In the genomic region with DNA sequence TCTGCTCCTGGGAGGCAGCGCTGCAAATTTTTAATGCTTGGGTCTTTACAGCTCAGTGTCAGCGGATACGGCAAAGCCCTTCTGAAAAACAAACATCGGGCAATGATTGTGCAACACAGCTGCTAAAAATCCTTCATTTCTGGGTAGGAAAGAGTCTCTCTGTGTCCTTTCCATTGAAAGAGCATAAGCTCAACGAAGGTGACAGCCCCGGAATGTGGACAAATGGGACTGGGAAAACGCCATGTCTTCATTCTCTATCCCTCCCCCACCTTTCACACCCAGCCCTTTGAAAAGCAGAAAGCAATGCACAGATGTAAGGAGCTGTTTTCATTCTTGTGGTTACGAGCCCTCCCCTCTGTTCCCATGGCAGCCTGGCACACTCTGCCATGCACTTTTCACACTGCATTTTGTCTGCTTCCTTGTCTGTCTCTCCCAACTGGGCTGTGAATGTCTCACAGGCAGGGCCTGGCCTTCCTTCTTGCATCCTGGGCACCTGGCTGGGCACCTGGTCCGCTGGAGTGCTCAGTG, we compare ENCODE assay signal across 8 cellular contexts. TPM values are rescaled to one million over a fixed set of nuclear protein-coding genes. Genes with fewer than 3 reads are reported as not detected.
DNase-seq lines count a peak whose midpoint lies in the region; ATAC-seq and TF ChIP-seq lines count a peak whose summit lies in the region.

No MANE protein-coding gene starts in this region.

- intact Hi-C loops in ascending aorta (cut with DNase I): no loop called here

- peaks cover 0 to 3% of the 10 kb centered on the region in 2 donors for H3K27me3 Mint-ChIP-seq in T-cell

- H3K27me3 ChIP-seq in kidney epithelial cell (ENCODE audit: control insufficient read depth, insufficient read depth, low read length) (no peaks in the 10 kb centered on the region), ascending aorta (no peaks in the 10 kb centered on the region)

- ATAC-seq in T-cell (replicated peaks in 1 of 4): peak; percentile 68 to 86 (median 76)
- ATAC-seq in GM21737 (IDR thresholded peaks at IDR 0.05; ENCODE audit: unreplicated experiment): no peak
- no peak for ATAC-seq in GM18873 (IDR thresholded peaks at IDR 0.05; ENCODE audit: low FRiP score, unreplicated experiment)

- no peaks in the 10 kb centered on the region for H3K9me3 Mint-ChIP-seq in T-cell

- no peaks in the 10 kb centered on the region for H3K36me3 Mint-ChIP-seq in T-cell

- H3K36me3 ChIP-seq in kidney epithelial cell (ENCODE audit: control insufficient read depth, insufficient read depth, low read length) (no peaks in the 10 kb centered on the region), ascending aorta (no peaks in the 10 kb centered on the region)

- no peak for TF ChIP-seq CTCF in kidney epithelial cell (IDR thresholded peaks at IDR 0.05; ENCODE audit: insufficient read depth, low read length, poor library complexity, severe bottlenecking)
- no peak for TF ChIP-seq CTCF in ascending aorta (IDR thresholded peaks at IDR 0.05)

- peak overlapping the region; percentile 72 to 85 for H3K27ac Mint-ChIP-seq in T-cell

- DNase-seq in AG08396 (ENCODE audit: low spot score) (peak; percentile 72), HuH-7 (ENCODE audit: low spot score) (peak; percentile 57), T-cell (peak in 27 of 34 experiments; percentile 7 to 49 (median 27)), kidney epithelial cell (ENCODE audit: low read depth) (peak; percentile 72), ascending aorta (ENCODE audit: low spot score in 2 of 2) (no peak)
- DNase-seq in activated CD8-positive, alpha-beta memory T cell treated with anti-CD3 and anti-CD28 coated beads for 24 hours: no peak

- H3K4me1 ChIP-seq in ascending aorta: no peaks in the 10 kb centered on the region

- POLR2A ChIA-PET in T-cell (lab: Charles Lee): interaction anchor here in 1 of 2 donors (0.5 to 0.7 kb wide), 3 partner anchors 65 to 300 kb away, joined by 3 to 7 read pairs (median 3); no protein-coding TSS in a partner anchor

- peaks cover 43 to 56% (median 46%) of the 10 kb centered on the region in 3 donors for H3K4me1 Mint-ChIP-seq in T-cell

- no peak overlapping the region for H3K27ac ChIP-seq in ascending aorta

- no peak overlapping the region for H3K4me3 ChIP-seq in kidney epithelial cell (ENCODE audit: low read depth, low read length)
- H3K4me3 ChIP-seq in ascending aorta: no peak overlapping the region

- H3K9me3 ChIP-seq in ascending aorta: no peaks in the 10 kb centered on the region

- H3K4me3 Mint-ChIP-seq in T-cell: peak overlapping the region; percentile 65 to 78 (median 69)

- CTCF ChIA-PET in T-cell (lab: Charles Lee): interaction anchor here in 1 of 2 donors (0.7 kb wide), 2 partner anchors 9 to 480 kb away, joined by 3 read pairs; no protein-coding TSS in a partner anchor

RNA-seq across cellular contexts. Expression of a gene that starts 16.1 kb away (rescaled TPM):
- total RNA-seq in T-cell (10 to 100 TPM in 3 of 5 donors, 1 to 10 TPM in 2; 3.3 to 18.4 (median 16.1) TPM), kidney epithelial cell (12.0 and 14.7 TPM in 2 replicates), ascending aorta (not detected)

Comparison
In these comparisons a context has a peak if more than half of its experiments do, and no peak if none do; other contexts are left out.
1. DNase-seq: peak in AG08396 (single experiment), HuH-7 (single experiment), T-cell (27 of 34) and kidney epithelial cell (single experiment); none in activated CD8-positive, alpha-beta memory T cell treated with anti-CD3 and anti-CD28 coated beads for 24 hours (single experiment) and ascending aorta (0 of 2).
2. ATAC-seq: peak in T-cell (4 of 4); none in GM21737 (single experiment) and GM18873 (single experiment).